In the genomic region with DNA sequence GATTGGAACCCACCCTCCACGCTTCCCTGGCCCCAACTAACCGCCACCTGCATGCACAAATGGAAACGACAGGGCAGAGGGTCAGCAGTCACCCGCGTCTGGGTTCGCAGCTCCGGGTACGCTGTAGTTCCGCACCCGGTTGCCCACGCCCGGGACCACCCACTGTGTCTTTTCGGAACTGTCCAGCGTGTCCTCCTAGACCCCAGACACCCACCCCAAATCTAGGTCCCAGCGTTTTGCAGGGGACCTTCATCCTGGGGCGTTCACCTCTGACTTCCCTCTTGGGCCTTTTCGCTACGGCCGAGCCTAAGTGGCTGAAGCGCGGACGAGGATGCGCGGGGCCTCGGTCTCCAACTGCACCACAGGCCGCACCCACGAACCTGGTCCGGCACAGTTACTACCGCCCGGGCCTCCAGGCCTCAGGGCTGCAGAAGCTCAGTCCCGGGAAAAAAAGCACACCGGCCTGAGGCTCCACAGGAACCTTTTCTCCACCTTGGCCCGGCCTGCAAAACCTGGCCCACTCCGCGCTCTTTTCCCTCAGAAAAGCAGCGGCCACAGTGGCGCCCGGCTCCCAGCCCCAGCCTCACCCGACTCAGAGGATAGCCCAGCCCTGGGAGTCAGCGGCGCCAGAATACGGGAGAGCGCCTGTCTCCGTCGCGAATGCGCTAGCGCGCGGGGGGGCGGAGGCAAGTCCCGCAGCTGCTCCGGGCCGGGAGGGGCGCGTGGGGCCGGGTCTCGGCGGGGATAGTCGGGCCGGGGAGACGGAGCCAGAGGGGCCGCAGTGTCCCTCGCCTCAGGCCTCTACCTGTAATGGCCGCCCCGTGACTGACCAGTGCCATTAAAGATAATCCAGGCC, we compare ENCODE assay signal across 8 cellular contexts. TPM values are rescaled to one million over a fixed set of nuclear protein-coding genes. Genes with fewer than 3 reads are reported as not detected.
DNase-seq lines count a peak whose midpoint lies in the region; ATAC-seq and TF ChIP-seq lines count a peak whose summit lies in the region.

ZFP30 (minus strand) TSS at position 633 of the 856 bp plus-strand sequence. CDS start 7,643 bp downstream, outside the sequence.

- H3K36me3 ChIP-seq in DND-41 (ENCODE audit: insufficient read depth, low read length) (peaks cover 22% of the 10 kb centered on the region), GM23338 (ENCODE audit: insufficient read depth) (no peaks in the 10 kb centered on the region), SU-DHL-6 (ENCODE audit: low read length) (0 out of 2 replicates have a peak, but pooled peaks cover 3% of the 10 kb centered on the region), prostate gland (no peaks in the 10 kb centered on the region), upper lobe of left lung (no peaks in the 10 kb centered on the region)

- peak within 1 kb of the TSS; percentile 85 for H3K4me3 Mint-ChIP-seq in GM23338

- TF ChIP-seq CTCF in DND-41 (IDR thresholded peaks at IDR 0.05; ENCODE audit: borderline replicate concordance, extremely low read depth, low read length, poor library complexity, severe bottlenecking) (peak; percentile 14), GM23338 (conservative IDR thresholded peaks at IDR 0.05; ENCODE audit: low read depth in 2 of 2) (no peak), SU-DHL-6 (IDR thresholded peaks at IDR 0.05; ENCODE audit: insufficient read depth, low read length, poor library complexity, severe bottlenecking) (no peak), prostate gland (IDR thresholded peaks at IDR 0.05) (no peak), upper lobe of left lung (IDR thresholded peaks at IDR 0.05) (no peak)

- H3K4me2 ChIP-seq in DND-41 (ENCODE audit: insufficient read depth, low read length) (peak within 1 kb of the TSS; percentile 69), GM23338 (peak within 1 kb of the TSS; percentile 95), SU-DHL-6 (ENCODE audit: low read depth, low read length, poor library complexity, severe bottlenecking) (peak within 1 kb of the TSS; percentile 91)

- peaks cover 18% of the 10 kb centered on the region for H3K27me3 Mint-ChIP-seq in GM23338 (ENCODE audit: insufficient read depth, low read depth, poor library complexity)

- intact Hi-C loops in left ventricle myocardium superior (cut with micrococcal nuclease) = no loop called here
- intact Hi-C loops in prostate gland (cut with DNase I) = loop anchor here (5.0 to 10.0 kb wide), 2 partner anchors 37 to 280 kb away; partner anchors contain the start of gene ZNF527

- H3K9ac ChIP-seq in DND-41 (ENCODE audit: low read depth, low read length) (peak within 1 kb of the TSS; percentile 87), SU-DHL-6 (ENCODE audit: low read length) (peak within 1 kb of the TSS; percentile 67)

- H3K9me2 ChIP-seq in GM23338 (ENCODE audit: insufficient read depth) = no peaks in the 10 kb centered on the region
- H3K9me2 ChIP-seq in SU-DHL-6 (replicated peaks; ENCODE audit: insufficient read depth, low read length) = no peaks in the 10 kb centered on the region

- peaks cover 6% of the 10 kb centered on the region; the same call in 1 of the 2 replicates for H3F3A ChIP-seq in GM23338 (replicated peaks; ENCODE audit: low read depth)
- peaks cover 15% of the 10 kb centered on the region; the same call in 1 of the 2 replicates for H3F3A ChIP-seq in SU-DHL-6 (ENCODE audit: insufficient read depth)

- peak within 1 kb of the TSS; percentile 93 for H3K27ac ChIP-seq in DND-41 (ENCODE audit: low read length)
- no peak within 1 kb of the TSS; the same call in 1 of the 2 replicates for H3K27ac ChIP-seq in GM23338 (ENCODE audit: low read depth)
- H3K27ac ChIP-seq in SU-DHL-6 (ENCODE audit: low read depth, low read length) = peak within 1 kb of the TSS; percentile 41
- peak within 1 kb of the TSS; percentile 95 to 98 for H3K27ac ChIP-seq in prostate gland
- H3K27ac ChIP-seq in upper lobe of left lung = peak within 1 kb of the TSS; percentile 81 to 90 (median 89)

- peaks cover 37% of the 10 kb centered on the region for H3K4me1 ChIP-seq in DND-41 (ENCODE audit: insufficient read depth, low read length)
- peaks cover 10% of the 10 kb centered on the region for H3K4me1 ChIP-seq in GM23338 (ENCODE audit: insufficient read depth)
- H3K4me1 ChIP-seq in prostate gland (replicated peaks) = no peaks in the 10 kb centered on the region
- peaks cover 7 to 25% (median 17%) of the 10 kb centered on the region in 4 donors for H3K4me1 ChIP-seq in upper lobe of left lung

- H4K20me1 ChIP-seq in DND-41 (ENCODE audit: insufficient read depth, low read length) (peaks cover 4% of the 10 kb centered on the region; the same call in 1 of the 2 replicates), GM23338 (replicated peaks; ENCODE audit: insufficient read depth) (peaks cover 5% of the 10 kb centered on the region), SU-DHL-6 (ENCODE audit: low read depth, low read length) (no peaks in the 10 kb centered on the region)

- peaks cover 17% of the 10 kb centered on the region for H3K4me1 Mint-ChIP-seq in GM23338

- peaks cover 64% of the 10 kb centered on the region for H3K79me2 ChIP-seq in DND-41 (ENCODE audit: insufficient read depth, low read length)
- H3K79me2 ChIP-seq in GM23338 (replicated peaks; ENCODE audit: insufficient read depth) = peaks cover 24% of the 10 kb centered on the region
- H3K79me2 ChIP-seq in SU-DHL-6 (ENCODE audit: insufficient read depth, low read length) = peaks cover 37% of the 10 kb centered on the region

- H3K4me3 ChIP-seq in DND-41 (ENCODE audit: low read depth in 1 of 2, low read length in 2 of 2) (peak within 1 kb of the TSS; percentile 74 to 95), GM23338 (peak within 1 kb of the TSS; percentile 88), SU-DHL-6 (ENCODE audit: insufficient read depth, low read length, poor library complexity, severe bottlenecking) (peak within 1 kb of the TSS; percentile 63), prostate gland (peak within 1 kb of the TSS; percentile 71 to 80), upper lobe of left lung (peak within 1 kb of the TSS; percentile 60 to 87 (median 78))

- H3K27me3 ChIP-seq in DND-41 (ENCODE audit: insufficient read depth, low read length, poor library complexity) (no peaks in the 10 kb centered on the region), GM23338 (ENCODE audit: insufficient read depth) (peaks cover 40% of the 10 kb centered on the region), SU-DHL-6 (ENCODE audit: low read length) (no peaks in the 10 kb centered on the region), prostate gland (replicated peaks; ENCODE audit: insufficient read depth) (no peaks in the 10 kb centered on the region), upper lobe of left lung (no peaks in the 10 kb centered on the region)

- no peak for TF ChIP-seq EP300 in upper lobe of left lung (IDR thresholded peaks at IDR 0.05)

- H3K9me3 Mint-ChIP-seq in GM23338 = peaks cover 7% of the 10 kb centered on the region; the same call in 2 of the 3 replicates

- TF ChIP-seq POLR2A in prostate gland (IDR thresholded peaks at IDR 0.05) (no peak), upper lobe of left lung (IDR thresholded peaks at IDR 0.05) (peak in 1 of 4 donors; percentile 64)

- H3K27ac Mint-ChIP-seq in GM23338 = peak within 1 kb of the TSS; percentile 90

- DNase-seq in DND-41 (peak; percentile 91), GM23338 (ENCODE audit: low spot score) (peak; percentile 75), M059J (ENCODE audit: low read depth) (peak; percentile 83), amniotic stem cell (lab: John Stamatoyannopoulos, UW) (peak; percentile 64), left ventricle myocardium superior (peak; percentile 96), prostate gland (ENCODE audit: low spot score) (peak; percentile 92), upper lobe of left lung (peak; percentile 82 to 97)

- WGBS in prostate gland = 1% methylated on average over 53 of the region's 66 CpGs
- WGBS in upper lobe of left lung, 2 donors = 0% methylated on average over 8 to 41 of the region's 66 CpGs

- H3K36me3 Mint-ChIP-seq in GM23338 (ENCODE audit: low read depth) = no peaks in the 10 kb centered on the region; the same call in 1 of the 3 replicates

- ATAC-seq in DND-41 (ENCODE audit: insufficient read depth, low read depth) (peak; percentile 80), GM23338 (peak; percentile 84), left ventricle myocardium superior (peak; percentile 98), upper lobe of left lung (ENCODE audit: low FRiP score in 2 of 2) (peak; percentile 95 to 98)

- H2AFZ ChIP-seq in DND-41 (ENCODE audit: low read depth, low read length) (peak within 1 kb of the TSS; percentile 96), GM23338 (peak within 1 kb of the TSS; percentile 97), SU-DHL-6 (ENCODE audit: low read depth, low read length, severe bottlenecking) (peak within 1 kb of the TSS; percentile 98)

- H3K9me3 ChIP-seq in DND-41 (ENCODE audit: insufficient read depth, low read length, severe bottlenecking) (peaks cover 2% of the 10 kb centered on the region), SU-DHL-6 (ENCODE audit: insufficient read depth, low read length) (no peaks in the 10 kb centered on the region), prostate gland (no peaks in the 10 kb centered on the region), upper lobe of left lung (peaks cover 0 to 14% (median 5%) of the 10 kb centered on the region in 4 donors)

TF ChIP-seq in GM23338, 12 proteins besides CTCF, POLR2A, EP300 and RAD21 (continues in another document):
- TF ChIP-seq EZH2 (IDR thresholded peaks at IDR 0.05; ENCODE audit: low read depth, unreplicated experiment) = no peak

RNA-seq across cellular contexts. Expression of gene ZFP30, which starts in this region (rescaled TPM):
- total RNA-seq in GM23338 (2014; rRNA removed; shearing (Covaris generic)) = 5.9 and 6.3 TPM in 2 replicates
- polyA plus RNA-seq in GM23338 (2016; fragmentation: Nextera tagmentation; extraction: Ambion mirVana) = 2.0 and 2.1 TPM in 2 replicates
- 5.8 and 10.5 TPM in 2 replicates for total RNA-seq in M059J (2014; rRNA removed; shearing (Covaris generic))
- total RNA-seq in left ventricle myocardium superior = 9.3 TPM
- total RNA-seq in prostate gland = 1 to 10 TPM; 5.7 to 6.8 TPM
- total RNA-seq in upper lobe of left lung = 10 to 100 TPM in 4 of 6 donors, 1 to 10 TPM in 2; 2.8 to 34.6 (median 12.3) TPM
